8 cellular contexts compared by ENCODE assay signal in the genomic region with DNA sequence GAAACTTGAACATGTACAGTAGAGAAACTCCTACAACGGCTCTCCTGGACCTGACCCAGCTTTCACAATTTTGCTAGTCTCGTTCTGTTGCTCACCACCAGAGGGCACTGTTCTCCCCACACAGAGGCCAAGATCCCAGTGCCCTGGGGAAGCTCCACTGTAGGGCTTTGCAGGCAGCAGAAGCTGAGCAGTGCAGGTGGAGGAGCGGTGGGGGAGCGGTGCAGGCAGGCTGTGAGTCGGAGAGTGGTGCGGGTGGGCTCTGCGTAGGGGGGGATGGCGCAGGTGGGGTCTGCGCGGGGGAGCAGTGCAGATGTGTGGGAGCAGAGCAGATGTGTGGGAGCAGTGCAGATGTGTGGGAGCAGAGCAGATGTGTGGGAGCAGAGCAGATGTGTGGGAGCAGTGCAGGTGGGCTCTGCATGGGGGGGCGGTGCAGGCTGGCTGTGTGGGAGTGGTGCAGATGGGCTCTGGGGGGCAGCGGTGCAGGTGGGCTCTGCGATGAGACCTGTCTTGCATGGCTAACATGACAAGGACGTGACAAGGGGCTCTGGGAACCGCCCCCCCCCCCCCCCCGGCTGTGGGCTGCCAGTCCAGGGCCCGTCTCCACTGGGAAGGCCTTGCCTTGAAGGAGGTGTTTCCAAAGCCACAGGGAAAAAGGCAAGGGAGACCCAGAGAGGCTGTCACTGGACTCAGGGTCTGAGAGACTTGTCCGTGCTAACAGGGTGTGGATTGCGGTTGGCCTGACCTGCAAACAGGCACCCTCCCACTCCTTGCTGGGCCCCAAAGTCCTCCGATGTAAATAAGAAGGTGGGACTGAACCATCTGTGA. TPM values are rescaled to one million over a fixed set of nuclear protein-coding genes. Genes with fewer than 3 reads are reported as not detected.
DNase-seq lines count a peak whose midpoint lies in the region; ATAC-seq and TF ChIP-seq lines count a peak whose summit lies in the region.

No MANE protein-coding gene starts in this region.

- H3K4me1 Mint-ChIP-seq in activated naive CD4-positive, alpha-beta T cell treated with anti-CD3 and anti-CD28 coated beads, Interleukin-2, amount 10 ng/mL, durations not matched to agents 7 days and 5 days, result peaks cover 6% of the 10 kb centered on the region

- H3K27ac Mint-ChIP-seq in activated naive CD4-positive, alpha-beta T cell treated with anti-CD3 and anti-CD28 coated beads, Interleukin-2, amount 10 ng/mL, durations not matched to agents 7 days and 5 days, result no peak overlapping the region

- H3K27me3 ChIP-seq in upper lobe of right lung, result peaks cover 1% of the 10 kb centered on the region

- H3K4me3 ChIP-seq in HEK293 (ENCODE audit: low read depth, low read length), result no peak overlapping the region
- no peak overlapping the region for H3K4me3 ChIP-seq in SK-N-MC
- H3K4me3 ChIP-seq in upper lobe of right lung, result no peak overlapping the region

- peak; percentile 77 for TF ChIP-seq CTCF in HEK293 (tag by site-specific recombination; IDR thresholded peaks at IDR 0.05)
- peak; percentile 88 for TF ChIP-seq CTCF in upper lobe of right lung (IDR thresholded peaks at IDR 0.05)

- H3K9me3 Mint-ChIP-seq in activated naive CD4-positive, alpha-beta T cell treated with anti-CD3 and anti-CD28 coated beads, Interleukin-2, amount 10 ng/mL, durations not matched to agents 7 days and 5 days, result peaks cover 1% of the 10 kb centered on the region

- CTCF ChIA-PET in HEK293 (lab: Yijun Ruan, JAX), result interaction anchor here (0.6 to 6.8 kb wide), 62 partner anchors 8 to 1154 kb away, joined by 3 to 124 read pairs (median 4); a partner anchor contains a TSS
- CTCF ChIA-PET in activated naive CD4-positive, alpha-beta T cell treated with anti-CD3 and anti-CD28 coated beads, Interleukin-2, amount 10 ng/mL, durations not matched to agents 7 days and 5 days (lab: Charles Lee), result interaction anchor here (0.5 to 5.9 kb wide), 37 partner anchors 10 to 587 kb away, joined by 3 to 83 read pairs (median 4); a partner anchor contains a TSS

- DNase-seq in G401 (ENCODE audit: low spot score), result peak; percentile 93
- DNase-seq in NCI-H1092 treated with DMSO at 0.1 percent for 48 hours (lab: John Stamatoyannopoulos, UW), result peak; percentile 77
- DNase-seq in SK-N-MC (ENCODE audit: low read depth, low spot score), result peak; percentile 66
- peak; percentile 88 for DNase-seq in activated naive CD4-positive, alpha-beta T cell treated with anti-CD3 and anti-CD28 coated beads, Interleukin-2, amount 10 ng/mL, durations not matched to agents 7 days and 5 days
- peak; percentile 44 for DNase-seq in glomerular endothelial cell (ENCODE audit: extremely low read depth, low read depth, low spot score)
- DNase-seq in pons (ENCODE audit: low spot score), result peak; percentile 83
- DNase-seq in upper lobe of right lung, result peak; percentile 82

- H3K36me3 ChIP-seq in HEK293 (ENCODE audit: control insufficient read depth in 2 of 2, insufficient read depth in 1 of 2, low read length in 2 of 2), result no peaks in the 10 kb centered on the region; a peak in 1 of 3 replicates
- no peaks in the 10 kb centered on the region for H3K36me3 ChIP-seq in SK-N-MC (ENCODE audit: insufficient read depth, low read length)
- H3K36me3 ChIP-seq in upper lobe of right lung, result no peaks in the 10 kb centered on the region

- POLR2A ChIA-PET in HEK293 (lab: Yijun Ruan, JAX), result interaction anchor here (0.5 to 2.5 kb wide), 10 partner anchors 8 to 502 kb away, joined by 3 to 11 read pairs (median 4); a partner anchor contains a TSS

- H3K36me3 Mint-ChIP-seq in activated naive CD4-positive, alpha-beta T cell treated with anti-CD3 and anti-CD28 coated beads, Interleukin-2, amount 10 ng/mL, durations not matched to agents 7 days and 5 days, result no peaks in the 10 kb centered on the region

- H3K4me1 ChIP-seq in HEK293 (ENCODE audit: control insufficient read depth, insufficient read depth, low read length) (0 out of 2 replicates have a peak, but pooled peaks cover 2% of the 10 kb centered on the region), upper lobe of right lung (no peaks in the 10 kb centered on the region)

- in situ Hi-C loops in G401 (cut with HindIII; ENCODE audit: low sequenced_read_pairs), result no loop called here

- intact Hi-C loops in upper lobe of right lung (cut with DNase I), result no loop called here

- H3K9me3 ChIP-seq in HEK293 (ENCODE audit: control insufficient read depth, insufficient read depth, low read depth, low read length) (no peaks in the 10 kb centered on the region), SK-N-MC (ENCODE audit: low read depth, low read length) (no peaks in the 10 kb centered on the region), upper lobe of right lung (no peaks in the 10 kb centered on the region)

- H3K4me3 Mint-ChIP-seq in activated naive CD4-positive, alpha-beta T cell treated with anti-CD3 and anti-CD28 coated beads, Interleukin-2, amount 10 ng/mL, durations not matched to agents 7 days and 5 days, result no peak overlapping the region

- peaks cover 72% of the 10 kb centered on the region for H3K27me3 Mint-ChIP-seq in activated naive CD4-positive, alpha-beta T cell treated with anti-CD3 and anti-CD28 coated beads, Interleukin-2, amount 10 ng/mL, durations not matched to agents 7 days and 5 days

- no peak overlapping the region for H3K27ac ChIP-seq in HEK293 (ENCODE audit: extremely low read depth, low read depth, low read length)
- H3K27ac ChIP-seq in SK-N-MC, result no peak overlapping the region
- H3K27ac ChIP-seq in upper lobe of right lung, result no peak overlapping the region

- no peak overlapping the region for H3K9ac ChIP-seq in SK-N-MC (ENCODE audit: insufficient read length)

- ATAC-seq in upper lobe of right lung, result peak; percentile 99

TF ChIP-seq in HEK293, 187 proteins besides CTCF, POLR2A, EP300 and RAD21 (continues in another document):
- TF ChIP-seq, protein P1, sequence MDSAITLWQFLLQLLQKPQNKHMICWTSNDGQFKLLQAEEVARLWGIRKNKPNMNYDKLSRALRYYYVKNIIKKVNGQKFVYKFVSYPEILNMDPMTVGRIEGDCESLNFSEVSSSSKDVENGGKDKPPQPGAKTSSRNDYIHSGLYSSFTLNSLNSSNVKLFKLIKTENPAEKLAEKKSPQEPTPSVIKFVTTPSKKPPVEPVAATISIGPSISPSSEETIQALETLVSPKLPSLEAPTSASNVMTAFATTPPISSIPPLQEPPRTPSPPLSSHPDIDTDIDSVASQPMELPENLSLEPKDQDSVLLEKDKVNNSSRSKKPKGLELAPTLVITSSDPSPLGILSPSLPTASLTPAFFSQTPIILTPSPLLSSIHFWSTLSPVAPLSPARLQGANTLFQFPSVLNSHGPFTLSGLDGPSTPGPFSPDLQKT (IDR thresholded peaks at IDR 0.05; ENCODE audit: borderline replicate concordance, low read depth, low read length), result no peak
- TF ChIP-seq ZNF354C (tag by site-specific recombination; IDR thresholded peaks at IDR 0.05; ENCODE audit: borderline replicate concordance, low read depth), result no peak
- peak; percentile 71 for TF ChIP-seq ZFP3 (tag by site-specific recombination; IDR thresholded peaks at IDR 0.05; ENCODE audit: low read depth)
- TF ChIP-seq ZNF174 (tag by site-specific recombination; IDR thresholded peaks at IDR 0.05), result no peak
- TF ChIP-seq, protein P2, sequence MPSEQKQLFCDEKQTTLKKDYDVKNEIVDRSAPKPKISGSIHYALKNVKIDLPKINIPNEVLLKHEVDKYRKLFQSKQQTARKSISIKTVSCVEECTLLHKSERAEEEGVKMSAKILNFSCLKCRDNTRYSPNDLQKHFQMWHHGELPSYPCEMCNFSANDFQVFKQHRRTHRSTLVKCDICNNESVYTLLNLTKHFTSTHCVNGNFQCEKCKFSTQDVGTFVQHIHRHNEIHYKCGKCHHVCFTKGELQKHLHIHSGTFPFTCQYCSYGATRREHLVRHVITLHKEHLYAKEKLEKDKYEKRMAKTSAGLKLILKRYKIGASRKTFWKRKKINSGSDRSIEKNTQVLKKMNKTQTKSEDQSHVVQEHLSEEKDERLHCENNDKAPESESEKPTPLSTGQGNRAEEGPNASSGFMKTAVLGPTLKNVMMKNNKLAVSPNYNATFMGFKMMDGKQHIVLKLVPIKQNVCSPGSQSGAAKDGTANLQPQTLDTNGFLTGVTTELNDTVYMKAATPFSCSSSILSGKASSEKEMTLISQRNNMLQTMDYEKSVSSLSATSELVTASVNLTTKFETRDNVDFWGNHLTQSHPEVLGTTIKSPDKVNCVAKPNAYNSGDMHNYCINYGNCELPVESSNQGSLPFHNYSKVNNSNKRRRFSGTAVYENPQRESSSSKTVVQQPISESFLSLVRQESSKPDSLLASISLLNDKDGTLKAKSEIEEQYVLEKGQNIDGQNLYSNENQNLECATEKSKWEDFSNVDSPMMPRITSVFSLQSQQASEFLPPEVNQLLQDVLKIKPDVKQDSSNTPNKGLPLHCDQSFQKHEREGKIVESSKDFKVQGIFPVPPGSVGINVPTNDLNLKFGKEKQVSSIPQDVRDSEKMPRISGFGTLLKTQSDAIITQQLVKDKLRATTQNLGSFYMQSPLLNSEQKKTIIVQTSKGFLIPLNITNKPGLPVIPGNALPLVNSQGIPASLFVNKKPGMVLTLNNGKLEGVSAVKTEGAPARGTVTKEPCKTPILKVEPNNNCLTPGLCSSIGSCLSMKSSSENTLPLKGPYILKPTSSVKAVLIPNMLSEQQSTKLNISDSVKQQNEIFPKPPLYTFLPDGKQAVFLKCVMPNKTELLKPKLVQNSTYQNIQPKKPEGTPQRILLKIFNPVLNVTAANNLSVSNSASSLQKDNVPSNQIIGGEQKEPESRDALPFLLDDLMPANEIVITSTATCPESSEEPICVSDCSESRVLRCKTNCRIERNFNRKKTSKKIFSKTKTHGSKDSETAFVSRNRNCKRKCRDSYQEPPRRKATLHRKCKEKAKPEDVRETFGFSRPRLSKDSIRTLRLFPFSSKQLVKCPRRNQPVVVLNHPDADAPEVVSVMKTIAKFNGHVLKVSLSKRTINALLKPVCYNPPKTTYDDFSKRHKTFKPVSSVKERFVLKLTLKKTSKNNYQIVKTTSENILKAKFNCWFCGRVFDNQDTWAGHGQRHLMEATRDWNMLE (tag by site-specific recombination; conservative IDR thresholded peaks at IDR 0.05; ENCODE audit: low read depth), result no peak
- no peak for TF ChIP-seq ZNF23 (tag by site-specific recombination; IDR thresholded peaks at IDR 0.05; ENCODE audit: borderline replicate concordance)
- 0 out of 2 replicates have a peak, but pooled peaks have one; percentile 16 for TF ChIP-seq ZBTB8A (tag by site-specific recombination; IDR thresholded peaks at IDR 0.05)
- TF ChIP-seq ZNF677 (tag by site-specific recombination; IDR thresholded peaks at IDR 0.05), result no peak
- TF ChIP-seq ZBTB17 (tag by site-specific recombination; IDR thresholded peaks at IDR 0.05), result peak; percentile 88
- no peak for TF ChIP-seq ZNF560 (tag by site-specific recombination; IDR thresholded peaks at IDR 0.05; ENCODE audit: borderline replicate concordance)

RNA-seq across cellular contexts. Expression of a gene that starts 7.3 kb away (rescaled TPM):
- 11.2 and 14.1 TPM in 2 replicates for total RNA-seq in G401 (2014; rRNA removed; shearing (Covaris generic))
- total RNA-seq in glomerular endothelial cell, result 0.12 and 1.1 TPM in 2 replicates
- 4.5 TPM for total RNA-seq in upper lobe of right lung

RNA-seq across cellular contexts. Expression of a gene that starts 29.5 kb away (rescaled TPM):
- total RNA-seq in G401 (2014; rRNA removed; shearing (Covaris generic)), result 4.4 and 6.9 TPM in 2 replicates
- 6.3 and 6.6 TPM in 2 replicates for total RNA-seq in glomerular endothelial cell
- 45.6 TPM for total RNA-seq in upper lobe of right lung

RNA-seq across cellular contexts. Expression of a gene that starts 49.7 kb away (rescaled TPM):
- total RNA-seq in G401 (2014; rRNA removed; shearing (Covaris generic)), result 17.8 and 21.9 TPM in 2 replicates
- total RNA-seq in glomerular endothelial cell, result 21.4 and 26.1 TPM in 2 replicates
- total RNA-seq in upper lobe of right lung, result 2.3 TPM
